Comparison of ENCODE assay signal across 25 cellular contexts in the genomic region with DNA sequence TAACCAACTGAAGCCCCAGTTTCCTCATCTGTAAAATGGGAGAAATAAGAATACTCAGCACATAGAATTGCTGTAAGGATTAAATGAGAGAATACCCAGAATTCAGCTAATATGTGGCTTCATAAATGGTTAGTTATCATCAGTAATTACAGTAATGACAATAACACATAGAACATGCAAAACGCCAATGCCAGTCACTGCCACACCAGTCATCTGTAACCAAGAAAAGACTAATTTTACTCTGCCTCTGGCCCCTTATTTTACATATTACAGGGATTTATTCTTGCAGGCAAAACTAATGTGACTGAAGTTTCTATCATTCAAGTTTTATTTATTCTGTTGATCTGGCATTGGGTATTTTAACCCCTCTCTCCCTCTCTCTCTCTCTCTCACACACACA. TPM values are rescaled to one million over a fixed set of nuclear protein-coding genes. Genes with fewer than 3 reads are reported as not detected.
DNase-seq lines count a peak whose midpoint lies in the region; ATAC-seq and TF ChIP-seq lines count a peak whose summit lies in the region.
"Had no signal": no experiment of that assay in that cellular context is flagged by ENCODE, and none has a peak within 500 bp of the region (broad histone marks: within the 10 kb centered on the region; RNA-seq: fewer than 3 reads in every experiment).

No MANE protein-coding gene starts in this region.

- H3K4me2 ChIP-seq in neuronal stem cell (ENCODE audit: insufficient read depth, low read length, poor library complexity, severe bottlenecking), result no peak overlapping the region

- H3K36me3 Mint-ChIP-seq in activated B cell treated with CpG ODN at 0.5 μM for 24 hours (ENCODE audit: low read depth), result peaks cover 44% of the 10 kb centered on the region
- H3K36me3 Mint-ChIP-seq in nephron (ENCODE audit: low read depth), result peaks cover 5% of the 10 kb centered on the region
- H3K36me3 Mint-ChIP-seq: brain had no signal

- peaks cover 0 to 13% (median 0%) of the 10 kb centered on the region in 9 donors for H3K27me3 ChIP-seq in heart left ventricle
- H3K27me3 ChIP-seq in tibial artery, result no peaks in the 10 kb centered on the region
- H3K27me3 ChIP-seq in neuronal stem cell (ENCODE audit: control insufficient read depth in 3 of 3, insufficient read depth in 3 of 3, low read depth in 1 of 3, low read length in 3 of 3), result no peaks in the 10 kb centered on the region
- H3K27me3 ChIP-seq: thyroid gland had no signal

- H2AK5ac ChIP-seq in neuronal stem cell (ENCODE audit: low read depth, low read length), result no peak overlapping the region

- H3K23ac ChIP-seq in neuronal stem cell (ENCODE audit: low read depth, low read length, poor library complexity), result no peak overlapping the region

- peak overlapping the region; percentile 93 for H3K27ac Mint-ChIP-seq in activated B cell treated with CpG ODN at 0.5 μM for 24 hours
- peak overlapping the region; percentile 11 to 48 (median 11) for H3K27ac Mint-ChIP-seq in nephron
- H3K27ac Mint-ChIP-seq: activated naive CD8-positive, alpha-beta T cell treated with anti-CD3 and anti-CD28 coated beads, Interleukin-2, amount 50 U/mL, for 24 hours; effector memory CD8-positive, alpha-beta T cell had no signal

- H3K9me3 Mint-ChIP-seq in activated B cell treated with CpG ODN at 0.5 μM for 24 hours (no peaks in the 10 kb centered on the region), nephron (no peaks in the 10 kb centered on the region)
- H3K9me3 Mint-ChIP-seq: activated naive CD8-positive, alpha-beta T cell treated with anti-CD3 and anti-CD28 coated beads, Interleukin-2, amount 50 U/mL, for 24 hours; effector memory CD8-positive, alpha-beta T cell had no signal

- peaks cover 91% of the 10 kb centered on the region for H3K4me1 Mint-ChIP-seq in activated B cell treated with CpG ODN at 0.5 μM for 24 hours
- peaks cover 40% of the 10 kb centered on the region for H3K4me1 Mint-ChIP-seq in nephron

- H4K8ac ChIP-seq in neuronal stem cell (ENCODE audit: low read depth, low read length), result no peak overlapping the region

- H3K14ac ChIP-seq in neuronal stem cell (ENCODE audit: low read length), result no peak overlapping the region

- H3K36me3 ChIP-seq in heart left ventricle (no peaks in the 10 kb centered on the region), tibial artery (no peaks in the 10 kb centered on the region), neuronal stem cell (replicated peaks in 1 of 2; ENCODE audit: control insufficient read depth in 2 of 2, insufficient read depth in 2 of 2, low read length in 2 of 2) (no peaks in the 10 kb centered on the region)
- H3K36me3 ChIP-seq: esophagus muscularis mucosa, left lung, prostate gland, thyroid gland had no signal

- peaks cover 0 to 76% (median 47%) of the 10 kb centered on the region in 12 donors for H3K4me1 ChIP-seq in heart left ventricle
- H3K4me1 ChIP-seq in tibial artery, result peaks cover 0 to 97% (median 46%) of the 10 kb centered on the region in 4 donors
- H3K4me1 ChIP-seq in neuronal stem cell (ENCODE audit: control insufficient read depth in 2 of 2, insufficient read depth in 1 of 2, low read depth in 1 of 2, low read length in 2 of 2), result peaks cover 16 to 32% of the 10 kb centered on the region in 2 donors
- H3K4me1 ChIP-seq: prostate gland had no signal

- CTCF ChIA-PET in activated B cell treated with CpG ODN at 0.5 μM for 24 hours (lab: Charles Lee), result interaction anchor here (1.3 to 1.6 kb wide), 2 partner anchors 54 to 358 kb away, joined by 4 to 8 read pairs; no protein-coding TSS in a partner anchor

- H2BK5ac ChIP-seq in neuronal stem cell (ENCODE audit: low read length), result no peak overlapping the region

- H3K27me3 Mint-ChIP-seq in activated B cell treated with CpG ODN at 0.5 μM for 24 hours (no peaks in the 10 kb centered on the region), nephron (ENCODE audit: low read depth) (peaks cover 21% of the 10 kb centered on the region)

- peak overlapping the region; percentile 84 for H3K4me3 Mint-ChIP-seq in activated B cell treated with CpG ODN at 0.5 μM for 24 hours
- peak overlapping the region in 1 of 3 experiments; percentile 25 for H3K4me3 Mint-ChIP-seq in nephron
- H3K4me3 Mint-ChIP-seq: activated naive CD8-positive, alpha-beta T cell treated with anti-CD3 and anti-CD28 coated beads, Interleukin-2, amount 50 U/mL, for 24 hours; effector memory CD8-positive, alpha-beta T cell had no signal

- H2AFZ ChIP-seq in neuronal stem cell (ENCODE audit: low read length), result no peak overlapping the region

- no peak overlapping the region for H3K18ac ChIP-seq in neuronal stem cell (ENCODE audit: low read length)

- no peaks in the 10 kb centered on the region for H3K79me1 ChIP-seq in neuronal stem cell (ENCODE audit: low read depth, low read length)

- no peak overlapping the region for H4K91ac ChIP-seq in neuronal stem cell (ENCODE audit: low read depth, low read length, poor library complexity)

- TF ChIP-seq CTCF in heart left ventricle (IDR thresholded peaks at IDR 0.05) (no peak), activated B cell treated with CpG ODN at 0.5 μM for 24 hours (IDR thresholded peaks at IDR 0.05) (no peak), nephron (IDR thresholded peaks at IDR 0.05; ENCODE audit: unreplicated experiment in 3 of 3) (no peak), tibial artery (IDR thresholded peaks at IDR 0.05) (no peak)

- H3K9ac ChIP-seq in neuronal stem cell (ENCODE audit: low read depth, low read length, poor library complexity), result no peak overlapping the region

- no peak for TF ChIP-seq POLR2A in heart left ventricle (IDR thresholded peaks at IDR 0.05)

- no peak overlapping the region for H3K4me3 ChIP-seq in heart left ventricle
- no peak overlapping the region for H3K4me3 ChIP-seq in tibial artery
- H3K4me3 ChIP-seq in neuronal stem cell (ENCODE audit: low read length in 2 of 2), result no peak overlapping the region
- H3K4me3 ChIP-seq: left lung, prostate gland, thyroid gland had no signal

- intact Hi-C loops in heart left ventricle (cut with DNase I) (loop anchor here in 8 of 10 donors (2.0 to 5.0 kb wide), 6 partner anchors 36 to 356 kb away; a partner anchor contains a TSS), left cardiac atrium (cut with DNase I) (loop anchor here in 1 of 2 donors (5.0 kb wide), 1 partner anchor 44 kb away; a partner anchor contains a TSS), activated B cell treated with CpG ODN at 0.5 μM for 24 hours (cut with micrococcal nuclease) (no loop called here), tibial artery (cut with DNase I; ENCODE audit: low total_unique reads) (loop anchor here (5.0 kb wide), 1 partner anchor 44 kb away; a partner anchor contains a TSS)

- ATAC-seq in heart left ventricle (no peak), left cardiac atrium (no peak), activated B cell treated with CpG ODN at 0.5 μM for 24 hours (ENCODE audit: low read depth) (peak; percentile 27)
- ATAC-seq: activated naive CD8-positive, alpha-beta T cell treated with anti-CD3 and anti-CD28 coated beads, Interleukin-2, amount 50 U/mL, for 24 hours; effector memory CD8-positive, alpha-beta T cell; left lung had no signal

- H3K27ac ChIP-seq in heart left ventricle (peak overlapping the region in 11 of 12 donors; percentile 73 to 88 (median 84)), tibial artery (peak overlapping the region; percentile 87 to 89), neuronal stem cell (replicated peaks; ENCODE audit: low read length) (no peak overlapping the region)
- H3K27ac ChIP-seq: 22Rv1, left lung, prostate gland had no signal

- no peak overlapping the region for H3K4ac ChIP-seq in neuronal stem cell (ENCODE audit: low read length)

- WGBS in heart left ventricle, 4 donors, result 93 to 100% (median 96%) methylated on average over 1 of the region's 1 CpG
- WGBS in neuronal stem cell (ENCODE audit: extremely low coverage in 2 of 2, insufficient read length in 2 of 2, insufficient replicate concordance in 1 of 2), 2 donors, result no CpG with 5 or more reads among the region's 1 CpG

- H2BK12ac ChIP-seq in neuronal stem cell (ENCODE audit: low read length), result no peak overlapping the region

- POLR2A ChIA-PET in activated B cell treated with CpG ODN at 0.5 μM for 24 hours (lab: Charles Lee), result interaction anchor here (0.6 to 5.2 kb wide), 22 partner anchors 11 to 357 kb away, joined by 3 to 136 read pairs (median 6); a partner anchor contains a TSS

- H2BK120ac ChIP-seq in neuronal stem cell (ENCODE audit: low read depth, low read length), result no peak overlapping the region

- no peak overlapping the region for H2BK15ac ChIP-seq in neuronal stem cell (ENCODE audit: low read length)

- H3K9me3 ChIP-seq in heart left ventricle (no peaks in the 10 kb centered on the region), tibial artery (no peaks in the 10 kb centered on the region), neuronal stem cell (replicated peaks in 1 of 2; ENCODE audit: control insufficient read depth in 2 of 2, insufficient read depth in 1 of 2, low read depth in 1 of 2, low read length in 2 of 2) (no peaks in the 10 kb centered on the region)
- H3K9me3 ChIP-seq: esophagus muscularis mucosa, left lung, prostate gland, thyroid gland had no signal

- DNase-seq in heart left ventricle, result no peak
- DNase-seq in left cardiac atrium, result no peak
- no peak for DNase-seq in activated B cell treated with CpG ODN at 0.5 μM for 24 hours
- no peak for DNase-seq in tibial artery
- no peak for DNase-seq in NCI-H1092 treated with DMSO at 0.1 percent for 48 hours (lab: John Stamatoyannopoulos, UW)
- no peak for DNase-seq in NCI-H446 treated with DMSO at 0.1 percent for 48 hours (lab: John Stamatoyannopoulos, UW)
- DNase-seq in neuronal stem cell (ENCODE audit: low spot score), result no peak
- DNase-seq: activated CD4-positive, alpha-beta T cell treated with anti-CD3 and anti-CD28 coated beads, Interleukin-2, amount 50 U/mL, for 4 hours; activated naive CD8-positive, alpha-beta T cell treated with anti-CD3 and anti-CD28 coated beads, Interleukin-2, amount 50 U/mL, for 24 hours; COR-L47; DMS79; effector memory CD8-positive, alpha-beta T cell; GOT3; Kasumi-1; left lung; NCI-H1105 treated with DMSO at 0.1 percent for 48 hours; NCI-H510A; stimulated activated CD4-positive, alpha-beta T cell treated with anti-CD3 and anti-CD28 coated beads, Interleukin-1b, Interleukin-23, amount 100 ng/mL, for 48 hours; thyroid gland had no signal

RNA-seq across cellular contexts. Expression of a gene that starts 46.5 kb away (rescaled TPM):
- total RNA-seq in heart left ventricle (10 to 100 TPM in 7 of 9 donors, 1 to 10 TPM in 2; 6.5 to 24.9 (median 11.8) TPM), left cardiac atrium (10 to 100 TPM; 19.3 to 28.1 TPM), activated B cell treated with CpG ODN at 0.5 μM for 24 hours (195 and 247 TPM in 2 replicates)
- polyA plus RNA-seq in heart left ventricle, result 1 to 10 TPM; 4.0 to 4.8 TPM
- polyA plus RNA-seq in neuronal stem cell (2013, experiment 1 of 2), result 0.79 TPM
- polyA plus RNA-seq in neuronal stem cell (2013, experiment 2 of 2), result 0.83 TPM
- total RNA-seq: RPMI7951 had no signal
